ENCODE assay signal across 11 cellular contexts in the genomic region with DNA sequence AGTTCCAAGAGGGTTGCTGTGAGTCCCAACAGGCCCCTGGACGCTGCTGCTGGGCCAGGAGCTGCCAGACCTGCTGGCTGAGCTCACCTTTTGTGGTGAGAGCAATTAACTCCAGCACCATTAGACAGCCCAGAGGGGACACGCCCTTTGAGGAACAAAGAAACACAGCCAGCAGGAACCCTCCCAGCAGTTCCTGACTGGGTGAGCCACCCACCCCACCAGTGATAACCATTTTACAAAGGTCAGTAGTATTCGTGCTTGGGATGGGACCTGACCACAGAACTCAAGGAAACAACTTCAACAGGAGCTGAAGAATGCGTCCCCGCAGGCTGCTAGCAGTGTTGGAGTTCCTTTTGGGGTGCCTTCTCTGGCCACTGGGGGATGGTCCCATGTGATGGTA. TPM values are rescaled to one million over a fixed set of nuclear protein-coding genes. Genes with fewer than 3 reads are reported as not detected.
DNase-seq lines count a peak whose midpoint lies in the region; ATAC-seq and TF ChIP-seq lines count a peak whose summit lies in the region.
"Had no signal": no experiment of that assay in that cellular context is flagged by ENCODE, and none has a peak within 500 bp of the region (broad histone marks: within the 10 kb centered on the region; RNA-seq: fewer than 3 reads in every experiment).

No MANE protein-coding gene starts in this region.

- H3K27me3 Mint-ChIP-seq in endothelial cell (ENCODE audit: unreplicated experiment), result peaks cover 4% of the 10 kb centered on the region
- H3K27me3 Mint-ChIP-seq: activated T-helper 17 cell treated with anti-CD3 and anti-CD28 coated beads, Interleukin-2, amount 50 U/mL, for 72 hours had no signal

- no peaks in the 10 kb centered on the region for H3K9me3 ChIP-seq in thymus (ENCODE audit: control insufficient read depth)
- H3K9me3 ChIP-seq: neutrophil had no signal

- no peak overlapping the region for H3K4me3 ChIP-seq in thymus (ENCODE audit: low read length)

- POLR2A ChIA-PET in RWPE1 (lab: Yijun Ruan, JAX; ENCODE audit: low non-redundant PET), result no interaction called here

- TF ChIP-seq CTCF in RWPE1 (conservative IDR thresholded peaks at IDR 0.05; ENCODE audit: low read depth) (no peak), endothelial cell (IDR thresholded peaks at IDR 0.05; ENCODE audit: unreplicated experiment) (no peak)

- peak overlapping the region; percentile 94 for H3K27ac ChIP-seq in RWPE1
- peak overlapping the region; percentile 43 for H3K27ac ChIP-seq in thymus (ENCODE audit: low read depth)
- H3K27ac ChIP-seq: neutrophil had no signal

- no peak for ATAC-seq in GM18519 (IDR thresholded peaks at IDR 0.05; ENCODE audit: low FRiP score, unreplicated experiment)
- ATAC-seq: activated T-helper 17 cell treated with anti-CD3 and anti-CD28 coated beads, Interleukin-2, amount 50 U/mL, for 72 hours had no signal

- no peaks in the 10 kb centered on the region for H3K27me3 ChIP-seq in thymus (ENCODE audit: control insufficient read depth, insufficient read depth)

- 73% methylated on average over 5 of the region's 5 CpGs for WGBS in thymus

- H3K4me3 Mint-ChIP-seq in endothelial cell (ENCODE audit: unreplicated experiment), result no peak overlapping the region
- H3K4me3 Mint-ChIP-seq: activated T-helper 17 cell treated with anti-CD3 and anti-CD28 coated beads, Interleukin-2, amount 50 U/mL, for 72 hours had no signal

- no peaks in the 10 kb centered on the region for H3K36me3 ChIP-seq in thymus (ENCODE audit: control insufficient read depth, insufficient read depth)
- H3K36me3 ChIP-seq: neutrophil had no signal

- DNase-seq in NCI-H2227 (lab: John Stamatoyannopoulos, UW; ENCODE audit: unreplicated experiment) (peak; percentile 17), NCI-H2227 treated with DMSO at 0.1 percent for 48 hours (lab: John Stamatoyannopoulos, UW) (no peak), RWPE1 (ENCODE audit: low spot score) (peak; percentile 72), islet precursor cell (peak; percentile 94), endothelial cell (ENCODE audit: low spot score) (no peak)
- no peak for DNase-seq in stimulated activated CD4-positive, alpha-beta T cell treated with anti-CD3 and anti-CD28 coated beads, Interleukin-15, amount 100 ng/mL, for 24 hours
- DNase-seq: OCI-M1 had no signal

- H3K4me1 Mint-ChIP-seq in endothelial cell (ENCODE audit: unreplicated experiment), result no peaks in the 10 kb centered on the region

- no peak overlapping the region for H3K27ac Mint-ChIP-seq in endothelial cell (ENCODE audit: unreplicated experiment)
- H3K27ac Mint-ChIP-seq: activated T-helper 17 cell treated with anti-CD3 and anti-CD28 coated beads, Interleukin-2, amount 50 U/mL, for 72 hours had no signal

- H3K4me1 ChIP-seq in thymus (ENCODE audit: control insufficient read depth, insufficient read depth, low read length), result no peaks in the 10 kb centered on the region

- H3K36me3 Mint-ChIP-seq in endothelial cell (ENCODE audit: low read depth, unreplicated experiment), result no peaks in the 10 kb centered on the region

- CTCF ChIA-PET in RWPE1 (lab: Yijun Ruan, JAX), result interaction anchor here (0.5 to 0.9 kb wide), 3 partner anchors 13 to 208 kb away, joined by 3 to 6 read pairs (median 3); no protein-coding TSS in a partner anchor

- H3K9me3 Mint-ChIP-seq in endothelial cell (ENCODE audit: unreplicated experiment), result no peaks in the 10 kb centered on the region
- H3K9me3 Mint-ChIP-seq: activated T-helper 17 cell treated with anti-CD3 and anti-CD28 coated beads, Interleukin-2, amount 50 U/mL, for 72 hours had no signal

RNA-seq across cellular contexts. Expression of gene AFAP1, which starts 38.8 kb away (rescaled TPM):
- 4.5 TPM for polyA plus RNA-seq in thymus
- total RNA-seq in endothelial cell (ENCODE audit: unreplicated experiment), result 27.8 TPM

Comparison
In these comparisons a context has a peak if more than half of its experiments do, and no peak if none do; other contexts are left out.
1. DNase-seq: peak in NCI-H2227 (single experiment), RWPE1 (single experiment) and islet precursor cell (single experiment); none in NCI-H2227 treated with DMSO at 0.1 percent for 48 hours (single experiment), stimulated activated CD4-positive, alpha-beta T cell treated with anti-CD3 and anti-CD28 coated beads, Interleukin-15, amount 100 ng/mL, for 24 hours (single experiment) and endothelial cell (single experiment).